10 cellular contexts compared by ENCODE assay signal in the genomic region with DNA sequence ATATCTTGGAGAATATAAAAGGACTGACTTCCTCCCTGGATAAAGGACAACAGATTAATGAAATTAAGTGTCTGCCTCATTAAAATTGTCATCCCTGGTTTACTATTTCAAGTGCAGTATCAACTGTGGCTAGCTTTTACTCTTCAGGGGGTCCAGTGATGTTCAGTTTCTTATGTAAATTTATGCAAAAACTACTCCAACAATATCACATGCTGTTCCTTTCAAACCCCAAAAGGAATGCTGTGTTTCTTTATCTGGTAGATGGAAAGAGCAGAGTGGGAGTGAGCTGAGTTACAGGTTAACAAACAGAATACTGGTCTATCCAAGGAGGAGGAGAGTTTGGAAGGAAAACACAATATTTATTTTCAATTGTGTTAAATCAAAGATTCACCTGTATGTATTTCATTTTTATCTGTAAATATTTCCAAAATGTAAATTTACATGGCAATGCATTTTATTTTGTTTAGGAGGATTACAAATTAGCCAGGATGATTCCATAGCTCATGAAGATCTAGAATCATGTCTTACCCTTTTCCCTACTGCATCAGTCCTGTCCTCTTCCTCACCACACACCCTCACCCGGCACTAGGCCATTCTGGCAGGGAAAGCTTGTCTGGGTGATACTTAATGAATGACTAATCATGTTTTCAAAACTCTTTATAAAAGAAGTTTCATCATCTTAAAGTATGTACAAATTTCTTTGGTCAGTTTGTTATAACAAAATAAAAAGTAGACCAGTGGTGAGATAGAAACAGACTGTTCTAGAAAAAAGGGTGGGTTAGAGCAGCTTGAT.
DNase-seq lines count a peak whose midpoint lies in the region; TF ChIP-seq lines count a peak whose summit lies in the region.
"Had no signal": no experiment of that assay in that cellular context is flagged by ENCODE, and none has a peak within 500 bp of the region (broad histone marks: within the 10 kb centered on the region; RNA-seq: fewer than 3 reads in every experiment).

No MANE protein-coding gene starts in this region.

- H3K9ac ChIP-seq in OCI-LY3 (ENCODE audit: low read length) = no peak overlapping the region
- no peak overlapping the region for H3K9ac ChIP-seq in neural progenitor cell

- no peak overlapping the region for H3K4me3 Mint-ChIP-seq in neural progenitor cell
- no peak overlapping the region for H3K4me3 Mint-ChIP-seq in T-helper 2 cell treated with Interferon-gamma antibody and Interleukin-4, amounts not matched to agents 5 μg/mL and 100 μg/mL, for 36 hours
- H3K4me3 Mint-ChIP-seq in activated CD4-positive, alpha-beta memory T cell treated with anti-CD3 and anti-CD28 coated beads for 36 hours = no peak overlapping the region
- H3K4me3 Mint-ChIP-seq: T-helper 17 cell had no signal

- intact Hi-C loops in activated CD4-positive, alpha-beta memory T cell treated with anti-CD3 and anti-CD28 coated beads for 36 hours (cut with micrococcal nuclease) = no loop called here

- H3K9me3 ChIP-seq in OCI-LY3 (ENCODE audit: insufficient read depth, low read length) = no peaks in the 10 kb centered on the region
- H3K9me3 ChIP-seq in neural progenitor cell (ENCODE audit: low read depth) = no peaks in the 10 kb centered on the region

- H3K27ac ChIP-seq in OCI-LY3 (ENCODE audit: low read length) (no peak overlapping the region), neural progenitor cell (no peak overlapping the region), coronary artery (no peak overlapping the region)

- CTCF ChIA-PET in activated CD4-positive, alpha-beta memory T cell treated with anti-CD3 and anti-CD28 coated beads for 36 hours (lab: Charles Lee) = interaction anchor here (1.6 kb wide), 1 partner anchor 9 kb away, joined by 3 read pairs; no protein-coding TSS in a partner anchor

- H3K4me3 ChIP-seq in OCI-LY3 (ENCODE audit: low read length) = no peak overlapping the region
- no peak overlapping the region for H3K4me3 ChIP-seq in neural progenitor cell
- H3K4me3 ChIP-seq in coronary artery = no peak overlapping the region

- H3F3A ChIP-seq in neural progenitor cell (ENCODE audit: low read depth) = peaks cover 8% of the 10 kb centered on the region

- H3K27ac Mint-ChIP-seq in neural progenitor cell = peak overlapping the region; percentile 87
- no peak overlapping the region for H3K27ac Mint-ChIP-seq in T-helper 2 cell treated with Interferon-gamma antibody and Interleukin-4, amounts not matched to agents 5 μg/mL and 100 μg/mL, for 36 hours
- H3K27ac Mint-ChIP-seq in activated CD4-positive, alpha-beta memory T cell treated with anti-CD3 and anti-CD28 coated beads for 36 hours = no peak overlapping the region
- H3K27ac Mint-ChIP-seq: T-helper 17 cell had no signal

- H4K20me1 ChIP-seq in OCI-LY3 (ENCODE audit: insufficient read depth, low read length) (no peaks in the 10 kb centered on the region), neural progenitor cell (ENCODE audit: low read depth) (no peaks in the 10 kb centered on the region)

- no peaks in the 10 kb centered on the region for H3K36me3 Mint-ChIP-seq in neural progenitor cell
- H3K36me3 Mint-ChIP-seq in T-helper 2 cell treated with Interferon-gamma antibody and Interleukin-4, amounts not matched to agents 5 μg/mL and 100 μg/mL, for 36 hours (ENCODE audit: low read depth) = no peaks in the 10 kb centered on the region
- H3K36me3 Mint-ChIP-seq in activated CD4-positive, alpha-beta memory T cell treated with anti-CD3 and anti-CD28 coated beads for 36 hours = no peaks in the 10 kb centered on the region

- H3K36me3 ChIP-seq in OCI-LY3 (replicated peaks; ENCODE audit: low read depth, low read length) = no peaks in the 10 kb centered on the region
- H3K36me3 ChIP-seq in neural progenitor cell = no peaks in the 10 kb centered on the region

- POLR2A ChIA-PET in activated CD4-positive, alpha-beta memory T cell treated with anti-CD3 and anti-CD28 coated beads for 36 hours (lab: Charles Lee) = no interaction called here

- DNase-seq in EL (peak; percentile 76), fibroblast of gingiva (ENCODE audit: low read depth) (peak; percentile 79), neural progenitor cell (ENCODE audit: low spot score) (peak; percentile 41), amniotic stem cell (lab: John Stamatoyannopoulos, UW) (no peak), coronary artery (ENCODE audit: low spot score) (no peak)
- DNase-seq in T-helper 2 cell treated with Interferon-gamma antibody and Interleukin-4, amounts not matched to agents 5 μg/mL and 100 μg/mL, for 36 hours (ENCODE audit: low spot score) = no peak
- DNase-seq in activated CD4-positive, alpha-beta memory T cell treated with anti-CD3 and anti-CD28 coated beads for 36 hours = no peak
- DNase-seq: midbrain, T-helper 17 cell had no signal

- no peaks in the 10 kb centered on the region for H3K9me3 Mint-ChIP-seq in neural progenitor cell
- H3K9me3 Mint-ChIP-seq in T-helper 2 cell treated with Interferon-gamma antibody and Interleukin-4, amounts not matched to agents 5 μg/mL and 100 μg/mL, for 36 hours = no peaks in the 10 kb centered on the region
- H3K9me3 Mint-ChIP-seq in activated CD4-positive, alpha-beta memory T cell treated with anti-CD3 and anti-CD28 coated beads for 36 hours = no peaks in the 10 kb centered on the region

- no peak overlapping the region for H2AFZ ChIP-seq in OCI-LY3 (ENCODE audit: low read depth, low read length)
- no peak overlapping the region for H2AFZ ChIP-seq in neural progenitor cell (replicated peaks)

- H3K27me3 Mint-ChIP-seq in neural progenitor cell (ENCODE audit: insufficient read depth, low read depth) = no peaks in the 10 kb centered on the region
- no peaks in the 10 kb centered on the region for H3K27me3 Mint-ChIP-seq in T-helper 2 cell treated with Interferon-gamma antibody and Interleukin-4, amounts not matched to agents 5 μg/mL and 100 μg/mL, for 36 hours (ENCODE audit: low read depth)
- H3K27me3 Mint-ChIP-seq in activated CD4-positive, alpha-beta memory T cell treated with anti-CD3 and anti-CD28 coated beads for 36 hours = no peaks in the 10 kb centered on the region
- H3K27me3 Mint-ChIP-seq: T-helper 17 cell had no signal

- H3K4me2 ChIP-seq in OCI-LY3 (ENCODE audit: low read length) (0 out of 2 replicates have a peak overlapping the region, but pooled peaks have one; percentile 23), neural progenitor cell (no peak overlapping the region)

- H3K27me3 ChIP-seq in OCI-LY3 (ENCODE audit: low read depth, low read length) = no peaks in the 10 kb centered on the region
- no peaks in the 10 kb centered on the region for H3K27me3 ChIP-seq in neural progenitor cell

- H3K4me1 ChIP-seq in OCI-LY3 (ENCODE audit: low read length) = peaks cover 22% of the 10 kb centered on the region
- H3K4me1 ChIP-seq in neural progenitor cell = peaks cover 10% of the 10 kb centered on the region

- peaks cover 23% of the 10 kb centered on the region for H3K4me1 Mint-ChIP-seq in neural progenitor cell
- no peaks in the 10 kb centered on the region for H3K4me1 Mint-ChIP-seq in T-helper 2 cell treated with Interferon-gamma antibody and Interleukin-4, amounts not matched to agents 5 μg/mL and 100 μg/mL, for 36 hours (ENCODE audit: low read depth)
- no peaks in the 10 kb centered on the region for H3K4me1 Mint-ChIP-seq in activated CD4-positive, alpha-beta memory T cell treated with anti-CD3 and anti-CD28 coated beads for 36 hours (ENCODE audit: low read depth)
- H3K4me1 Mint-ChIP-seq: T-helper 17 cell had no signal

- H3K79me2 ChIP-seq in OCI-LY3 (ENCODE audit: low read length) = no peaks in the 10 kb centered on the region
- no peaks in the 10 kb centered on the region for H3K79me2 ChIP-seq in neural progenitor cell (ENCODE audit: low read depth)

- TF ChIP-seq CTCF in OCI-LY3 (IDR thresholded peaks at IDR 0.05; ENCODE audit: low read depth, low read length) = no peak
- no peak for TF ChIP-seq CTCF in neural progenitor cell (IDR thresholded peaks at IDR 0.05)
- TF ChIP-seq CTCF in coronary artery (IDR thresholded peaks at IDR 0.05) = no peak

Comparison
In these comparisons a context has a peak if more than half of its experiments do, and no peak if none do; other contexts are left out.
1. DNase-seq: peak in EL (single experiment), fibroblast of gingiva (single experiment) and neural progenitor cell (single experiment); none in T-helper 2 cell treated with Interferon-gamma antibody and Interleukin-4, amounts not matched to agents 5 μg/mL and 100 μg/mL, for 36 hours (single experiment), activated CD4-positive, alpha-beta memory T cell treated with anti-CD3 and anti-CD28 coated beads for 36 hours (single experiment), amniotic stem cell (single experiment) and coronary artery (single experiment).